8 cellular contexts compared by ENCODE assay signal in the genomic region with DNA sequence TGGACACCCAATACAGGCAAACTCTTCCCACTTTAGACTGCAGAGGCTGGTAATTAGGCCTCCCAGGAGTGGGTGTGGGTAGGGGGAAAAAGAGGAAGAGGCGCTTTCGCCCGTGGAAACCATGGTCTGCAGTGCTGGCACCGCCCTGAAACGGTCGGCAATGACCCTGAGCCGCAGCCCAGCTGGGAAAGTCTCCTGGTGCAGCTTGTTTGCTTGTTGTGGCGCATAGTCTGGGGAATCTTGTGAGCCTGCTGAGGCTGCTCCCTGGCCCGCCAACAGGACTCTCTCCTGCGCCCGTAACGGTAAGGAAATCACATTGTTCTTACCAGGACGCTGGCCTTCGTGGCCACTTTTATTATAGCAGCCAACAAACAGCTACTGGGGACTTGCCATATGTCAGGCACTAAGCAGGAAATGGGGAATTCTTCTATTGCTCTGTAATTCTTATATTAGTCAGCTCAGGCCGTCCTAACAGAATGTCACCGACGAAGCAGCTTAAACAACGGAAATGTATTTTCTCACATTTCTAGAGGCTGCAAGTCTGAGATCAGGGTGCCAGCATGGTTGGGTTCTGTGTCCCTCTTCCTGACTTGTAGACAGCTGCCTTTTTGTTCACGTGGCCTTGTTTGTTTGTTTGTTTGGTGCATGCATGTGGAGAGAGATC. TPM values are rescaled to one million over a fixed set of nuclear protein-coding genes. Genes with fewer than 3 reads are reported as not detected.
DNase-seq lines count a peak whose midpoint lies in the region; ATAC-seq, FAIRE-seq and TF ChIP-seq lines count a peak whose summit lies in the region.

No MANE protein-coding gene starts in this region.

- peak; percentile 70 for DNase-seq in coronary artery (ENCODE audit: low spot score)
- peak; percentile 68 for DNase-seq in sigmoid colon
- no peak for DNase-seq in small intestine
- no peak for DNase-seq in NCI-H446 (lab: John Stamatoyannopoulos, UW)
- DNase-seq in cerebellar nuclear complex (lab: John Stamatoyannopoulos, UW), result no peak
- DNase-seq in stimulated activated CD4-positive, alpha-beta T cell treated with anti-CD3 and anti-CD28 coated beads, Interleukin-4, amount 100 ng/mL, for 1 hour, result no peak

- WGBS in sigmoid colon, 2 donors, result 17 to 40% methylated on average over 19 of the region's 19 CpGs
- WGBS in small intestine, 3 donors, result 36 to 54% (median 51%) methylated on average over 19 of the region's 19 CpGs

- no peak for TF ChIP-seq EP300 in sigmoid colon (IDR thresholded peaks at IDR 0.05)

- peak overlapping the region in 1 of 2 donors; percentile 73 for H3K27ac ChIP-seq in coronary artery
- H3K27ac ChIP-seq in sigmoid colon, result peak overlapping the region in 3 of 4 donors; percentile 19 to 49 (median 39)
- H3K27ac ChIP-seq in small intestine (ENCODE audit: low read depth in 1 of 2, low read length in 1 of 2), result peak overlapping the region in 1 of 2 donors; percentile 49

- TF ChIP-seq POLR2A in sigmoid colon (IDR thresholded peaks at IDR 0.05), result no peak

- H3K4me3 ChIP-seq in coronary artery (peak overlapping the region; percentile 24), sigmoid colon (peak overlapping the region in 1 of 4 donors; percentile 12), small intestine (ENCODE audit: low read depth in 1 of 2, low read length in 2 of 2) (no peak overlapping the region)

- TF ChIP-seq CTCF in coronary artery (IDR thresholded peaks at IDR 0.05) (no peak), sigmoid colon (IDR thresholded peaks at IDR 0.05) (no peak)

- intact Hi-C loops in sigmoid colon (cut with DNase I), result no loop called here

- H3K9me3 ChIP-seq in sigmoid colon (no peaks in the 10 kb centered on the region), small intestine (ENCODE audit: control insufficient read depth, low read depth) (no peaks in the 10 kb centered on the region)

- H3K36me3 ChIP-seq in sigmoid colon, result no peaks in the 10 kb centered on the region
- H3K36me3 ChIP-seq in small intestine (ENCODE audit: control insufficient read depth in 2 of 2, insufficient read depth in 2 of 2, low read length in 2 of 2), result no peaks in the 10 kb centered on the region

- H3K4me1 ChIP-seq in sigmoid colon (peaks cover 0 to 11% (median 7%) of the 10 kb centered on the region in 4 donors), small intestine (ENCODE audit: control insufficient read depth in 2 of 2, insufficient read depth in 1 of 2, low read depth in 1 of 2, low read length in 1 of 2) (no peaks in the 10 kb centered on the region)

- ATAC-seq in GM18907 (IDR thresholded peaks at IDR 0.05; ENCODE audit: unreplicated experiment), result peak; percentile 53
- peak; percentile 59 for ATAC-seq in HG03066 (IDR thresholded peaks at IDR 0.05; ENCODE audit: low read depth, unreplicated experiment)

- H3K27me3 ChIP-seq in sigmoid colon, result no peaks in the 10 kb centered on the region
- H3K27me3 ChIP-seq in small intestine (ENCODE audit: control insufficient read depth in 2 of 2, insufficient read depth in 2 of 2, low read length in 2 of 2), result no peaks in the 10 kb centered on the region

- FAIRE-seq in small intestine (lab: Jason Lieb, UNC), result no peak

RNA-seq across cellular contexts. Expression of a gene that starts 52.5 kb away (rescaled TPM):
- 10 to 100 TPM; 12.7 to 31.8 (median 23.0) TPM for total RNA-seq in sigmoid colon
- polyA plus RNA-seq in sigmoid colon (10 to 100 TPM in 1 of 3 donors, 1 to 10 TPM in 2; 6.0 to 19.2 (median 7.4) TPM), small intestine (10 to 100 TPM in 1 of 3 donors, 1 to 10 TPM in 2; 1.8 to 14.7 (median 9.5) TPM)

Comparison
In these comparisons a context has a peak if more than half of its experiments do, and no peak if none do; other contexts are left out.
1. DNase-seq: peak in coronary artery (single experiment) and sigmoid colon (single experiment); none in small intestine (single experiment), NCI-H446 (0 of 2), cerebellar nuclear complex (0 of 2) and stimulated activated CD4-positive, alpha-beta T cell treated with anti-CD3 and anti-CD28 coated beads, Interleukin-4, amount 100 ng/mL, for 1 hour (single experiment).